14 cellular contexts compared by ENCODE assay signal in the genomic region with DNA sequence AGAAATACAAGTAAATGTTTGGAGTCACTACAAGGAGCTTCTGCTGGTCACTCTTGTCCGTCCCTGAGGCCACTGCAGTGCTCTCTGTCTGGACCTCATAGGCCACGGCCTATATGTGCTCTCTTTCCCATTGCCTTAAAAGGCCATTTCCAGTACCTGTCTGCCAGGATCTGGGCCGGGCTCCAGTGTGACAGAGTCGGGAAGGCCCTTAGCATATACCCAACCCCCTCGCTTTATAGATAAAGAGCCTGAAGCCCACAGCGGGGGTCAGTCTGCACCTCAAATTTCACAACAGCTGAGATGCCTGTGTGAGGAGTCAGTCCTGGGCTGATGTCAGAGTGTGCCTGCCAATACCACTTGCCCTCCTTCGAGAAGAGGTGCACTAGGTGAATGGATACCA.
"Had no signal": no experiment of that assay in that cellular context is flagged by ENCODE, and none has a peak within 500 bp of the region (broad histone marks: within the 10 kb centered on the region; RNA-seq: fewer than 3 reads in every experiment).

No MANE protein-coding gene starts in this region.

- H3K4me1 ChIP-seq: adrenal gland, esophagus muscularis mucosa had no signal

- H3K27me3 ChIP-seq: adrenal gland, dorsolateral prefrontal cortex, ovary had no signal

- H3K9me3 ChIP-seq: adrenal gland, esophagus muscularis mucosa, ovary, thoracic aorta had no signal

- DNase-seq: activated B cell treated with CpG ODN at 0.5 μM for 24 hours; activated CD4-positive, alpha-beta T cell treated with anti-CD3 and anti-CD28 coated beads, Interleukin-2, amount 10 ng/mL, durations not matched to agents 24 days and 14 days; activated CD8-positive, alpha-beta memory T cell treated with anti-CD3 and anti-CD28 coated beads for 24 hours; activated naive CD4-positive, alpha-beta T cell treated with anti-CD3 and anti-CD28 coated beads for 36 hours; adrenal gland; dorsolateral prefrontal cortex; head of caudate nucleus; kidney glomerular epithelial cell; ovary; stimulated activated CD4-positive, alpha-beta T cell treated with anti-CD3 and anti-CD28 coated beads, Interleukin-15, amount 100 ng/mL, for 24 hours; stimulated activated CD4-positive, alpha-beta T cell treated with anti-CD3 and anti-CD28 coated beads, Interleukin-4, amount 100 ng/mL, for 24 hours; stimulated activated naive CD8-positive, alpha-beta T cell treated with anti-CD3 and anti-CD28 coated beads, Interleukin-15, amount 100 ng/mL, for 72 hours had no signal

- H3K4me3 ChIP-seq: adrenal gland, dorsolateral prefrontal cortex, esophagus muscularis mucosa, ovary, thoracic aorta had no signal

- H3K27ac ChIP-seq: adrenal gland, esophagus muscularis mucosa, ovary, thoracic aorta had no signal

- H3K36me3 ChIP-seq: adrenal gland, esophagus muscularis mucosa, ovary, thoracic aorta had no signal
